Comparison of ENCODE assay signal across 8 cellular contexts in genomic region chr7:112938895-112939588, GRCh38.
A peak's percentile ranks its signal among the peaks of the same experiment; 100 is the strongest.
DNase-seq lines count a peak whose midpoint lies in the region; ATAC-seq lines count a peak whose summit lies in the region.

No MANE protein-coding gene starts in this region.

- H4K8ac ChIP-seq in neuronal stem cell (ENCODE audit: low read depth, low read length), result no peak overlapping the region

- no peak overlapping the region for H2BK15ac ChIP-seq in neuronal stem cell (ENCODE audit: low read length)

- H2BK120ac ChIP-seq in neuronal stem cell (ENCODE audit: low read depth, low read length), result no peak overlapping the region

- H2AFZ ChIP-seq in neuronal stem cell (ENCODE audit: low read length), result peak overlapping the region; percentile 93

- no peaks in the 10 kb centered on the region for H3K9me3 ChIP-seq in neuronal stem cell (replicated peaks in 1 of 2; ENCODE audit: control insufficient read depth in 2 of 2, insufficient read depth in 1 of 2, low read depth in 1 of 2, low read length in 2 of 2)

- no peak overlapping the region for H3K4ac ChIP-seq in neuronal stem cell (ENCODE audit: low read length)

- no peak overlapping the region for H4K91ac ChIP-seq in neuronal stem cell (ENCODE audit: low read depth, low read length, poor library complexity)

- H3K27ac Mint-ChIP-seq in activated naive CD4-positive, alpha-beta T cell treated with anti-CD3 and anti-CD28 coated beads, Interleukin-2, amount 50 U/mL, for 72 hours, result peak overlapping the region; percentile 93 to 95

- peak overlapping the region; percentile 82 for H3K27ac ChIP-seq in neuronal stem cell (replicated peaks; ENCODE audit: low read length)

- H3K9me3 Mint-ChIP-seq in activated naive CD4-positive, alpha-beta T cell treated with anti-CD3 and anti-CD28 coated beads, Interleukin-2, amount 50 U/mL, for 72 hours, result peaks cover 5 to 6% of the 10 kb centered on the region in 2 donors

- H3K36me3 ChIP-seq in neuronal stem cell (replicated peaks in 1 of 2; ENCODE audit: control insufficient read depth in 2 of 2, insufficient read depth in 2 of 2, low read length in 2 of 2), result peaks cover 2 to 20% of the 10 kb centered on the region in 2 donors

- intact Hi-C loops in head of caudate nucleus (cut with DNase I), result loop anchor here (10.0 kb wide), 1 partner anchor 154 kb away; no protein-coding TSS in a partner anchor

- no CpG with 5 or more reads among the region's 26 CpGs for WGBS in neuronal stem cell (ENCODE audit: extremely low coverage in 2 of 2, insufficient read length in 2 of 2, insufficient replicate concordance in 1 of 2), 2 donors

- H2BK5ac ChIP-seq in neuronal stem cell (ENCODE audit: low read length), result no peak overlapping the region

- H2BK12ac ChIP-seq in neuronal stem cell (ENCODE audit: low read length), result no peak overlapping the region

- peak overlapping the region; percentile 71 to 92 for H3K4me3 ChIP-seq in neuronal stem cell (ENCODE audit: low read length in 2 of 2)

- ATAC-seq in GM21737 (IDR thresholded peaks at IDR 0.05; ENCODE audit: unreplicated experiment), result peak; percentile 4
- no peak for ATAC-seq in activated naive CD4-positive, alpha-beta T cell treated with anti-CD3 and anti-CD28 coated beads, Interleukin-2, amount 50 U/mL, for 72 hours
- ATAC-seq in GM18907 (IDR thresholded peaks at IDR 0.05; ENCODE audit: unreplicated experiment), result no peak

- H3K27me3 ChIP-seq in neuronal stem cell (ENCODE audit: control insufficient read depth in 3 of 3, insufficient read depth in 3 of 3, low read depth in 1 of 3, low read length in 3 of 3), result no peaks in the 10 kb centered on the region

- peaks cover 3% of the 10 kb centered on the region for H3K79me1 ChIP-seq in neuronal stem cell (ENCODE audit: low read depth, low read length)

- DNase-seq in CD1c-positive myeloid dendritic cell (ENCODE audit: extremely low spot score), result peak; percentile 8
- peak; percentile 77 for DNase-seq in NCI-H2171 treated with DMSO at 0.1 percent for 48 hours (lab: John Stamatoyannopoulos, UW)
- peak in 1 of 2 donors; percentile 28 for DNase-seq in activated naive CD4-positive, alpha-beta T cell treated with anti-CD3 and anti-CD28 coated beads, Interleukin-2, amount 50 U/mL, for 72 hours (ENCODE audit: low spot score in 2 of 2)
- DNase-seq in head of caudate nucleus, result peak in 35 of 42 donors; percentile 3 to 58 (median 34)
- peak; percentile 58 for DNase-seq in neuronal stem cell (ENCODE audit: low spot score)
- DNase-seq in ureter (ENCODE audit: low spot score), result peak; percentile 55

- peak overlapping the region; percentile 96 for H3K18ac ChIP-seq in neuronal stem cell (ENCODE audit: low read length)

- H3K4me1 ChIP-seq in neuronal stem cell (ENCODE audit: control insufficient read depth in 2 of 2, insufficient read depth in 1 of 2, low read depth in 1 of 2, low read length in 2 of 2), result peaks cover 2 to 8% of the 10 kb centered on the region in 2 donors

- H3K23ac ChIP-seq in neuronal stem cell (ENCODE audit: low read depth, low read length, poor library complexity), result peak overlapping the region; percentile 89

- no peak overlapping the region for H3K14ac ChIP-seq in neuronal stem cell (ENCODE audit: low read length)

- peak overlapping the region; percentile 96 for H3K9ac ChIP-seq in neuronal stem cell (ENCODE audit: low read depth, low read length, poor library complexity)

- peak overlapping the region; percentile 66 for H3K4me2 ChIP-seq in neuronal stem cell (ENCODE audit: insufficient read depth, low read length, poor library complexity, severe bottlenecking)

- no peak overlapping the region for H2AK5ac ChIP-seq in neuronal stem cell (ENCODE audit: low read depth, low read length)

- peaks cover 0 to 17% of the 10 kb centered on the region in 2 donors for H3K36me3 Mint-ChIP-seq in activated naive CD4-positive, alpha-beta T cell treated with anti-CD3 and anti-CD28 coated beads, Interleukin-2, amount 50 U/mL, for 72 hours
